Comparison of ENCODE assay signal across 1 cellular context in genomic region chr11:124072147-124072546, GRCh38.
TF ChIP-seq lines count a peak whose summit lies in the region.

No MANE protein-coding gene starts in this region.

TF ChIP-seq in HEK293, 187 proteins besides CTCF, POLR2A, EP300 and RAD21 (continued from another document and continues in another):
- TF ChIP-seq GLI4 (tag by site-specific recombination; IDR thresholded peaks at IDR 0.05), result no peak
- 0 out of 2 replicates have a peak, but pooled peaks have one; percentile 25 for TF ChIP-seq ZNF292 (tag by site-specific recombination; IDR thresholded peaks at IDR 0.05; ENCODE audit: borderline replicate concordance, low read depth)
- no peak for TF ChIP-seq ZNF777 (tag by site-specific recombination; IDR thresholded peaks at IDR 0.05; ENCODE audit: borderline replicate concordance)
- no peak for TF ChIP-seq BCL11B (tag by site-specific recombination; IDR thresholded peaks at IDR 0.05; ENCODE audit: low read depth)
- TF ChIP-seq ELK4 (IDR thresholded peaks at IDR 0.05; ENCODE audit: borderline replicate concordance, low read depth, low read length), result no peak
- TF ChIP-seq ZNF664 (tag by site-specific recombination; IDR thresholded peaks at IDR 0.05), result 0 out of 2 replicates have a peak, but pooled peaks have one; percentile 30
- no peak for TF ChIP-seq KLF10 (tag by site-specific recombination; IDR thresholded peaks at IDR 0.05)
- TF ChIP-seq GLIS2 (tag by site-specific recombination; IDR thresholded peaks at IDR 0.05), result no peak
- TF ChIP-seq PBX3 (CRISPR knock-in tag; IDR thresholded peaks at IDR 0.05), result no peak
- TF ChIP-seq ZNF621 (tag by site-specific recombination; IDR thresholded peaks at IDR 0.05), result no peak
- TF ChIP-seq ZNF341 (tag by site-specific recombination; IDR thresholded peaks at IDR 0.05; ENCODE audit: low read depth), result no peak
- TF ChIP-seq ZNF148 (tag by site-specific recombination; IDR thresholded peaks at IDR 0.05; ENCODE audit: borderline replicate concordance), result no peak
- TF ChIP-seq ZNF704 (tag by site-specific recombination; IDR thresholded peaks at IDR 0.05), result no peak
- no peak for TF ChIP-seq PRDM2 (tag by site-specific recombination; IDR thresholded peaks at IDR 0.05; ENCODE audit: borderline replicate concordance)
- peak; percentile 89 for TF ChIP-seq ZNF555 (tag by site-specific recombination; conservative IDR thresholded peaks at IDR 0.05)
- no peak for TF ChIP-seq ZNF114 (tag by site-specific recombination; IDR thresholded peaks at IDR 0.05)
- TF ChIP-seq ZBTB49 (tag by site-specific recombination; IDR thresholded peaks at IDR 0.05; ENCODE audit: low read depth), result no peak
- peak; percentile 40; the same call in 1 of the 2 replicates for TF ChIP-seq ZNF354C (tag by site-specific recombination; IDR thresholded peaks at IDR 0.05; ENCODE audit: borderline replicate concordance, low read depth)
- no peak for TF ChIP-seq ZNF600 (tag by site-specific recombination; IDR thresholded peaks at IDR 0.05)
- TF ChIP-seq ZNF155 (tag by site-specific recombination; IDR thresholded peaks at IDR 0.05), result no peak
- TF ChIP-seq YY1 (tag by site-specific recombination; IDR thresholded peaks at IDR 0.05), result no peak
- no peak for TF ChIP-seq OVOL3 (tag by site-specific recombination; IDR thresholded peaks at IDR 0.05)
- TF ChIP-seq ZNF157 (tag by site-specific recombination; IDR thresholded peaks at IDR 0.05), result no peak
- no peak for TF ChIP-seq ZNF391 (tag by site-specific recombination; IDR thresholded peaks at IDR 0.05; ENCODE audit: borderline replicate concordance, low read depth)
- no peak for TF ChIP-seq ZNF211 (tag by site-specific recombination; IDR thresholded peaks at IDR 0.05; ENCODE audit: low read depth)
- no peak for TF ChIP-seq ZNF514 (tag by site-specific recombination; IDR thresholded peaks at IDR 0.05)
- TF ChIP-seq ZNF610 (tag by site-specific recombination; IDR thresholded peaks at IDR 0.05; ENCODE audit: borderline replicate concordance), result no peak
- TF ChIP-seq ZNF677 (tag by site-specific recombination; IDR thresholded peaks at IDR 0.05), result no peak
- no peak for TF ChIP-seq ZNF133 (tag by site-specific recombination; IDR thresholded peaks at IDR 0.05)
- TF ChIP-seq SP7 (tag by site-specific recombination; IDR thresholded peaks at IDR 0.05), result no peak
- TF ChIP-seq ZSCAN23 (tag by site-specific recombination; IDR thresholded peaks at IDR 0.05), result no peak
- no peak for TF ChIP-seq ZNF223 (tag by site-specific recombination; IDR thresholded peaks at IDR 0.05)
- no peak for TF ChIP-seq HOXC10 (CRISPR knock-in tag; IDR thresholded peaks at IDR 0.05)
- TF ChIP-seq ZNF629 (tag by site-specific recombination; IDR thresholded peaks at IDR 0.05), result peak; percentile 50; the same call in 1 of the 2 replicates
- TF ChIP-seq ZNF510 (tag by site-specific recombination; IDR thresholded peaks at IDR 0.05; ENCODE audit: insufficient replicate concordance), result peak; percentile 49
- TF ChIP-seq ZNF639 (tag by site-specific recombination; IDR thresholded peaks at IDR 0.05), result no peak
- TF ChIP-seq ZBTB11 (tag by site-specific recombination; conservative IDR thresholded peaks at IDR 0.05; ENCODE audit: low read depth), result peak; percentile 77
- no peak for TF ChIP-seq ZNF768 (tag by site-specific recombination; IDR thresholded peaks at IDR 0.05)
- no peak for TF ChIP-seq WT1 (tag by site-specific recombination; IDR thresholded peaks at IDR 0.05)
- TF ChIP-seq ZNF18 (tag by site-specific recombination; IDR thresholded peaks at IDR 0.05), result no peak
